Comparison of ENCODE assay signal across 8 cellular contexts in the genomic region with DNA sequence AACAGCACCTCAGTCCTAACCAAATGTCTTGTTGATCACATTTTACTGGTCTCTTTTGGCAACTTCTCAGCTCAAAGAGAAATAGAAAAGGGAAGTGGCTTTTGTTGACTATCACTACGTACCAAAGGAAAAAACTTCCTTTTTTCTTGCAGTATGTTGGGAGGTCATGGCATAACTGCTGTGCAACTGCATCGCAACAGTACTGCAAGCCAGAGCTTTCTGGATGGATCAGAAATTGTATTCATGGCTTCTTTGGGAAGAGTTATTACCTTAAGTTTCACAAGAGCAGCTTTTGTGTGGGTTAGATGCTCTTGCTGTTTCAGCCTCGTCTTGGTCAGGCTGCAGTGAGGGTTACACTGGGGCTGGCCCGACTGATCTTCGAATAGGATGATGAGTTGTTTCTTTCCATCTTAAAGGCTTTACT.
DNase-seq lines count a peak whose midpoint lies in the region; ATAC-seq, FAIRE-seq and TF ChIP-seq lines count a peak whose summit lies in the region.

No MANE protein-coding gene starts in this region.

- no peaks in the 10 kb centered on the region for H3K9me3 ChIP-seq in right atrium auricular region
- no peaks in the 10 kb centered on the region for H3K9me3 ChIP-seq in K562 (replicated peaks; ENCODE audit: control insufficient read depth, insufficient read depth, low read depth, low read length)
- H3K9me3 ChIP-seq in thoracic aorta = no peaks in the 10 kb centered on the region

- H3K9ac ChIP-seq in K562 (ENCODE audit: insufficient read depth in 1 of 2, low read depth in 2 of 2, low read length in 2 of 2) = no peak overlapping the region

- peak overlapping the region; percentile 22; the same call in 1 of the 2 replicates for H2AFZ ChIP-seq in K562 (ENCODE audit: low read depth, low read length)

- 21% methylated on average over 5 of the region's 5 CpGs for WGBS in K562 (ENCODE audit: insufficient coverage, low coverage, missing lambda C conversion rate)

- TF ChIP-seq RAD21 in K562 (CRISPR knock-in tag; conservative IDR thresholded peaks at IDR 0.05 in 1 of 2, IDR thresholded peaks at IDR 0.05 in 1 of 2) = no peak

- CTCF ChIA-PET in K562 (lab: Yijun Ruan, JAX; ENCODE audit: low intra/inter-chr PET ratio) = no interaction called here

- intact Hi-C loops in Right ventricle myocardium superior (cut with DNase I) = no loop called here
- intact Hi-C loops in K562 (cut with micrococcal nuclease) = no loop called here

- no peak for TF ChIP-seq POLR2A in K562 (conservative IDR thresholded peaks at IDR 0.05)

- peak; percentile 27 for ATAC-seq in Right ventricle myocardium superior (ENCODE audit: poor library complexity)
- peak; percentile 31 for ATAC-seq in HG03460 (IDR thresholded peaks at IDR 0.05; ENCODE audit: unreplicated experiment)
- no peak for ATAC-seq in K562
- no peak for ATAC-seq in thoracic aorta (ENCODE audit: insufficient number of reproducible peaks, low FRiP score, low read depth)

- H3K4me1 ChIP-seq in right atrium auricular region = peaks cover 0 to 44% of the 10 kb centered on the region in 2 donors
- peaks cover 1 to 42% of the 10 kb centered on the region in 2 experiments; a peak in 3 of 5 replicates for H3K4me1 ChIP-seq in K562 (replicated peaks in 1 of 2; ENCODE audit: control insufficient read depth in 2 of 2, insufficient read depth in 2 of 2, low read length in 2 of 2)
- peaks cover 2 to 9% of the 10 kb centered on the region in 2 donors for H3K4me1 ChIP-seq in thoracic aorta (ENCODE audit: control insufficient read depth in 1 of 2, low read depth in 2 of 2)

- FAIRE-seq in K562 (lab: Jason Lieb, UNC) = no peak

- BruUV-seq in K562 (replicated peaks; lab: Mats Ljungman, UMichigan) = no TSS peak

- peaks cover 26% of the 10 kb centered on the region; the same call in 2 of the 3 replicates for H3K79me2 ChIP-seq in K562 (ENCODE audit: control insufficient read depth, insufficient read depth, low read length)

- in situ Hi-C loops in K562 (cut with MboI) = no loop called here

- H3K27ac ChIP-seq in right atrium auricular region (peak overlapping the region in 1 of 2 donors; percentile 24), K562 (ENCODE audit: extremely low read depth, low read depth, low read length) (no peak overlapping the region), thoracic aorta (peak overlapping the region in 1 of 2 donors; percentile 39)

- peak overlapping the region; percentile 20; the same call in 1 of the 2 replicates for H3K4me2 ChIP-seq in K562 (ENCODE audit: insufficient read depth, low read length)

- TF ChIP-seq CTCF in right atrium auricular region (IDR thresholded peaks at IDR 0.05) (no peak), K562 (IDR thresholded peaks at IDR 0.05 in 2 of 3, conservative IDR thresholded peaks at IDR 0.05 in 1 of 3; ENCODE audit: insufficient read depth in 2 of 3, low read depth in 1 of 3, low read length in 3 of 3) (no peak), thoracic aorta (IDR thresholded peaks at IDR 0.05) (no peak)

- no peaks in the 10 kb centered on the region for H4K20me1 ChIP-seq in K562 (replicated peaks; ENCODE audit: control insufficient read depth, insufficient read depth, low read length)

- H3K9me1 ChIP-seq in K562 (ENCODE audit: control insufficient read depth, insufficient read depth, low read length) = no peaks in the 10 kb centered on the region

- DNase-seq in Right ventricle myocardium superior (no peak), right atrium auricular region (ENCODE audit: low spot score) (no peak), K562 (ENCODE audit: extremely low read depth in 1 of 4, low spot score in 3 of 4) (no peak), thoracic aorta (ENCODE audit: low spot score) (no peak), HT-29 (ENCODE audit: low spot score) (no peak), NCI-H510A treated with DMSO at 0.1 percent for 48 hours (lab: John Stamatoyannopoulos, UW) (no peak), epidermal melanocyte (ENCODE audit: insufficient read length, low spot score) (no peak)

- TF ChIP-seq EP300 in K562 (IDR thresholded peaks at IDR 0.05; ENCODE audit: low read length) = no peak

- no peaks in the 10 kb centered on the region for H3K27me3 ChIP-seq in right atrium auricular region
- H3K27me3 ChIP-seq in K562 (ENCODE audit: control insufficient read depth in 2 of 2, insufficient read depth in 2 of 2, low read length in 2 of 2) = no peaks in the 10 kb centered on the region
- H3K27me3 ChIP-seq in thoracic aorta (replicated peaks; ENCODE audit: insufficient read depth) = no peaks in the 10 kb centered on the region

- POLR2A ChIA-PET in K562 (lab: Yijun Ruan, JAX) = no interaction called here

- H3K4me3 ChIP-seq in right atrium auricular region = no peak overlapping the region
- no peak overlapping the region for H3K4me3 ChIP-seq in K562
- peak overlapping the region; percentile 2 for H3K4me3 ChIP-seq in thoracic aorta

- H3K36me3 ChIP-seq in right atrium auricular region (peaks cover 12% of the 10 kb centered on the region), K562 (ENCODE audit: control insufficient read depth, insufficient read depth, low read length) (peaks cover 3% of the 10 kb centered on the region), thoracic aorta (no peaks in the 10 kb centered on the region)

TF ChIP-seq in K562, 482 proteins besides CTCF, POLR2A, EP300 and RAD21 (continues in another document):
- TF ChIP-seq ARHGAP35 (IDR thresholded peaks at IDR 0.05; ENCODE audit: partially characterized antibody) = no peak
- TF ChIP-seq L3MBTL2 (IDR thresholded peaks at IDR 0.05) = 0 out of 2 replicates have a peak, but pooled peaks have one; percentile 9
- no peak for TF ChIP-seq ERF (CRISPR knock-in tag; IDR thresholded peaks at IDR 0.05)
- TF ChIP-seq, protein P1, sequence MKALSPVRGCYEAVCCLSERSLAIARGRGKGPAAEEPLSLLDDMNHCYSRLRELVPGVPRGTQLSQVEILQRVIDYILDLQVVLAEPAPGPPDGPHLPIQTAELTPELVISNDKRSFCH (CRISPR knock-in tag; IDR thresholded peaks at IDR 0.05) = no peak
- TF ChIP-seq, protein P1 (tag; IDR thresholded peaks at IDR 0.05) = no peak
- TF ChIP-seq, protein P2, sequence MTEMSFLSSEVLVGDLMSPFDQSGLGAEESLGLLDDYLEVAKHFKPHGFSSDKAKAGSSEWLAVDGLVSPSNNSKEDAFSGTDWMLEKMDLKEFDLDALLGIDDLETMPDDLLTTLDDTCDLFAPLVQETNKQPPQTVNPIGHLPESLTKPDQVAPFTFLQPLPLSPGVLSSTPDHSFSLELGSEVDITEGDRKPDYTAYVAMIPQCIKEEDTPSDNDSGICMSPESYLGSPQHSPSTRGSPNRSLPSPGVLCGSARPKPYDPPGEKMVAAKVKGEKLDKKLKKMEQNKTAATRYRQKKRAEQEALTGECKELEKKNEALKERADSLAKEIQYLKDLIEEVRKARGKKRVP (CRISPR knock-in tag; IDR thresholded peaks at IDR 0.05) = peak; percentile 62; the same call in 1 of the 2 replicates
- 0 out of 4 replicates have a peak, but pooled peaks of 1 of the 2 experiments have one; percentile 42 for TF ChIP-seq FOXA3 (CRISPR knock-in tag; conservative IDR thresholded peaks at IDR 0.05 in 1 of 2, IDR thresholded peaks at IDR 0.05 in 1 of 2)
- peak; percentile 84 for TF ChIP-seq CEBPG (CRISPR knock-in tag; IDR thresholded peaks at IDR 0.05)
- no peak for TF ChIP-seq CEBPG (tag; conservative IDR thresholded peaks at IDR 0.05 in 1 of 2, IDR thresholded peaks at IDR 0.05 in 1 of 2)
- peak; percentile 14; the same call in 1 of the 2 replicates for TF ChIP-seq CEBPB (tag; IDR thresholded peaks at IDR 0.05)
- TF ChIP-seq KLF6 (CRISPR knock-in tag; IDR thresholded peaks at IDR 0.05; ENCODE audit: borderline replicate concordance) = 0 out of 2 replicates have a peak, but pooled peaks have one; percentile 12
- TF ChIP-seq MAZ (CRISPR knock-in tag; conservative IDR thresholded peaks at IDR 0.05 in 1 of 2, IDR thresholded peaks at IDR 0.05 in 1 of 2) = 0 out of 4 replicates have a peak, but pooled peaks of 1 of the 2 experiments have one; percentile 17
- 0 out of 2 replicates have a peak, but pooled peaks have one; percentile 32 for TF ChIP-seq GABPA (tag; conservative IDR thresholded peaks at IDR 0.05; ENCODE audit: low read depth)
- no peak for TF ChIP-seq POLR2G (IDR thresholded peaks at IDR 0.05; ENCODE audit: low read depth, low read length)
- TF ChIP-seq, protein P3, sequence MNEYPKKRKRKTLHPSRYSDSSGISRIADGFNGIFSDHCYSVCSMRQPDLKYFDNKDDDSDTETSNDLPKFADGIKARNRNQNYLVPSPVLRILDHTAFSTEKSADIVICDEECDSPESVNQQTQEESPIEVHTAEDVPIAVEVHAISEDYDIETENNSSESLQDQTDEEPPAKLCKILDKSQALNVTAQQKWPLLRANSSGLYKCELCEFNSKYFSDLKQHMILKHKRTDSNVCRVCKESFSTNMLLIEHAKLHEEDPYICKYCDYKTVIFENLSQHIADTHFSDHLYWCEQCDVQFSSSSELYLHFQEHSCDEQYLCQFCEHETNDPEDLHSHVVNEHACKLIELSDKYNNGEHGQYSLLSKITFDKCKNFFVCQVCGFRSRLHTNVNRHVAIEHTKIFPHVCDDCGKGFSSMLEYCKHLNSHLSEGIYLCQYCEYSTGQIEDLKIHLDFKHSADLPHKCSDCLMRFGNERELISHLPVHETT (CRISPR knock-in tag; conservative IDR thresholded peaks at IDR 0.05 in 1 of 2, IDR thresholded peaks at IDR 0.05 in 1 of 2) = peak in 1 of 2 experiments; percentile 53; a peak in 1 of 4 replicates
- TF ChIP-seq CXXC5 (CRISPR knock-in tag; IDR thresholded peaks at IDR 0.05) = peak; percentile 11; the same call in 1 of the 2 replicates
- peak; percentile 97 for TF ChIP-seq SPI1 (IDR thresholded peaks at IDR 0.05; ENCODE audit: borderline replicate concordance, low read depth, low read length)

Comparison
In these comparisons a context has a peak if more than half of its experiments do, and no peak if none do; other contexts are left out.
1. ATAC-seq: peak in Right ventricle myocardium superior (single experiment) and HG03460 (single experiment); none in K562 (single experiment) and thoracic aorta (single experiment).